ENCODE assay signal across 1 cellular context in genomic region chr3:44437800-44438199, GRCh38.
A peak's percentile ranks its signal among the peaks of the same experiment; 100 is the strongest.
TF ChIP-seq lines count a peak whose summit lies in the region.

No MANE protein-coding gene starts in this region.

TF ChIP-seq in K562, 482 proteins besides CTCF, POLR2A, EP300 and RAD21 (continued from another document):
- TF ChIP-seq USF1 (CRISPR knock-in tag; IDR thresholded peaks at IDR 0.05) (no peak), PBX2 (CRISPR knock-in tag; IDR thresholded peaks at IDR 0.05; ENCODE audit: low read depth) (no peak), PBX2 (tag; conservative IDR thresholded peaks at IDR 0.05; ENCODE audit: low read depth) (no peak), TCFL5 (CRISPR knock-in tag; conservative IDR thresholded peaks at IDR 0.05) (peak; percentile 78; the same call in 1 of the 2 replicates), NBN (IDR thresholded peaks at IDR 0.05; ENCODE audit: low read depth) (no peak), NUFIP1 (IDR thresholded peaks at IDR 0.05; ENCODE audit: partially characterized antibody) (peak; percentile 24), ZNF449 (CRISPR knock-in tag; IDR thresholded peaks at IDR 0.05) (peak; percentile 91), ZNF354B (CRISPR knock-in tag; IDR thresholded peaks at IDR 0.05) (peak; percentile 85), ZKSCAN1 (IDR thresholded peaks at IDR 0.05; ENCODE audit: low read depth, low read length) (no peak), TAF9B (IDR thresholded peaks at IDR 0.05; ENCODE audit: partially characterized antibody) (no peak), POLR3G (IDR thresholded peaks at IDR 0.05; ENCODE audit: extremely low read depth, insufficient read length, insufficient replicate concordance) (no peak), ZNF740 (CRISPR knock-in tag; IDR thresholded peaks at IDR 0.05) (no peak), ZNF740 (tag; IDR thresholded peaks at IDR 0.05) (peak in 1 of 2 experiments; percentile 96; a peak in 2 of 4 replicates), GATAD2B (IDR thresholded peaks at IDR 0.05; ENCODE audit: borderline replicate concordance) (no peak), TBP (optimal IDR thresholded peaks at IDR 0.05; ENCODE audit: low read depth, low read length) (no peak), GABPA (tag; conservative IDR thresholded peaks at IDR 0.05; ENCODE audit: low read depth) (no peak), SMARCA4 (IDR thresholded peaks at IDR 0.05) (no peak), SOX6 (IDR thresholded peaks at IDR 0.05) (no peak), ZSCAN32 (CRISPR knock-in tag; IDR thresholded peaks at IDR 0.05) (0 out of 2 replicates have a peak, but pooled peaks have one; percentile 54), USF2 (CRISPR knock-in tag; IDR thresholded peaks at IDR 0.05) (no peak), HMG20A (CRISPR knock-in tag; conservative IDR thresholded peaks at IDR 0.05) (0 out of 2 replicates have a peak, but pooled peaks have one; percentile 31), UBTF (IDR thresholded peaks at IDR 0.05; ENCODE audit: borderline replicate concordance in 1 of 2, low read depth in 2 of 2, low read length in 2 of 2) (no peak), PURB (CRISPR knock-in tag; IDR thresholded peaks at IDR 0.05; ENCODE audit: low read depth) (no peak), POLR2B (IDR thresholded peaks at IDR 0.05; ENCODE audit: low read depth, partially characterized antibody) (no peak), CTBP1 (IDR thresholded peaks at IDR 0.05; ENCODE audit: borderline replicate concordance) (no peak), PHB (CRISPR knock-in tag; IDR thresholded peaks at IDR 0.05) (no peak), ILF3 (IDR thresholded peaks at IDR 0.05; ENCODE audit: borderline replicate concordance) (no peak), JUND (IDR thresholded peaks at IDR 0.05; ENCODE audit: borderline replicate concordance, low read depth, low read length) (no peak), JUND (tag; IDR thresholded peaks at IDR 0.05; ENCODE audit: borderline replicate concordance, low read depth, low read length) (peak; percentile 38; the same call in 1 of the 3 replicates), HINFP (tag; conservative IDR thresholded peaks at IDR 0.05; ENCODE audit: low read depth) (peak; percentile 77), ILK (tag; IDR thresholded peaks at IDR 0.05; ENCODE audit: borderline replicate concordance, low read depth) (peak; percentile 92), ZNF146 (CRISPR knock-in tag; IDR thresholded peaks at IDR 0.05; ENCODE audit: unreplicated experiment) (no peak), NONO (IDR thresholded peaks at IDR 0.05; ENCODE audit: low read depth in 2 of 2, low read length in 1 of 2) (no peak), ETV6 (IDR thresholded peaks at IDR 0.05; ENCODE audit: borderline replicate concordance in 1 of 2, low read depth in 2 of 2, low read length in 1 of 2) (no peak), ETV6 (CRISPR knock-in tag; IDR thresholded peaks at IDR 0.05; ENCODE audit: borderline replicate concordance) (no peak)
